In the genomic region with DNA sequence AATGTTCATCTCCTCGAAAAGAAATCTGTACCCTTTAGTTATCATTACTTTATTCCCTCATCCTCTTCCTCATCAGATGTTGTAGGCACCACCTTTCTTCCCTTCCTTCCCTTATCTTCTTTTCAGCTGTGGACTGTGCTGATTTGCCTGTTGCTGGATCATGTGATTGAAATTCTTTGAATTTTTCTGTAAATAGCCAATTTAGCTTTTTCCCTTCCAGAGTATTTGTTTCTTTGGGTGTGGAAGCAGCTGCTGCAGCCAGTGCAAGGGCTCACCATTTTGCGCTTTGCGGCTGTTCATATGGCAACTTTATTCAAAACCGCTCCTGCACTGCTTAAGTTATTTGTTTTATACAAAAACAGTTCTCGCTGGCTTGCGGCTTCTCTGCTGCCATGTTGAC, we compare ENCODE assay signal across 20 cellular contexts.
DNase-seq lines count a peak whose midpoint lies in the region; ATAC-seq and TF ChIP-seq lines count a peak whose summit lies in the region.
"Had no signal": no experiment of that assay in that cellular context is flagged by ENCODE, and none has a peak within 500 bp of the region (broad histone marks: within the 10 kb centered on the region; RNA-seq: fewer than 3 reads in every experiment).

No MANE protein-coding gene starts in this region.

- H3K4me3 ChIP-seq in BLaER1 treated with 17β-estradiol and CSF1 and Interleukin-3, amounts not matched to agents 10 nM and 100 nM = no peak overlapping the region
- H3K4me3 ChIP-seq in HUES6 (ENCODE audit: low read depth, low read length) (no peak overlapping the region), mesodermal cell (ENCODE audit: extremely low read depth, insufficient read depth, low read length, poor library complexity, severe bottlenecking) (no peak overlapping the region)
- no peak overlapping the region for H3K4me3 ChIP-seq in CD8-positive, alpha-beta T cell (ENCODE audit: low read depth, low read length)
- H3K4me3 ChIP-seq: SJCRH30 had no signal

- no peaks in the 10 kb centered on the region for H3K27me3 ChIP-seq in BLaER1 treated with 17β-estradiol and CSF1 and Interleukin-3, amounts not matched to agents 10 nM and 100 nM
- no peaks in the 10 kb centered on the region for H3K27me3 ChIP-seq in HUES6 (ENCODE audit: control insufficient read depth, insufficient read depth, low read length)
- no peaks in the 10 kb centered on the region for H3K27me3 ChIP-seq in CD8-positive, alpha-beta T cell (ENCODE audit: insufficient read depth, low read length)
- H3K27me3 ChIP-seq: SJCRH30 had no signal

- peak overlapping the region in 6 of 11 experiments; percentile 37 to 80 (median 66); a peak in 11 of 22 replicates for H3K27ac ChIP-seq in BLaER1 treated with 17β-estradiol and CSF1 and Interleukin-3, amounts not matched to agents 10 nM and 100 nM
- H3K27ac ChIP-seq in HUES6 (ENCODE audit: low read depth, low read length) (peak overlapping the region; percentile 36; the same call in 1 of the 2 replicates), mesodermal cell (ENCODE audit: low read depth, low read length, severe bottlenecking) (peak overlapping the region; percentile 42)
- no peak overlapping the region for H3K27ac ChIP-seq in CD8-positive, alpha-beta T cell (ENCODE audit: low read depth, low read length)
- H3K27ac ChIP-seq: C4-2B, SJCRH30 had no signal

- H3K4me1 Mint-ChIP-seq in CD8-positive, alpha-beta T cell (ENCODE audit: low read depth) = no peaks in the 10 kb centered on the region
- peaks cover 51% of the 10 kb centered on the region for H3K4me1 Mint-ChIP-seq in glutamatergic neuron (ENCODE audit: low read depth, unreplicated experiment)
- H3K4me1 Mint-ChIP-seq: T-helper 17 cell had no signal

- peak overlapping the region in 3 of 11 experiments; percentile 11 to 67 (median 12); a peak in 4 of 22 replicates for H3K9ac ChIP-seq in BLaER1 treated with 17β-estradiol and CSF1 and Interleukin-3, amounts not matched to agents 10 nM and 100 nM
- H3K9ac ChIP-seq in HUES6 (ENCODE audit: low read length) = no peak overlapping the region

- 90 to 100% methylated on average over 3 to 4 of the region's 6 CpGs for WGBS in mesodermal cell (ENCODE audit: insufficient coverage in 2 of 2), 2 experiments

- no peaks in the 10 kb centered on the region for H3K27me3 Mint-ChIP-seq in CD8-positive, alpha-beta T cell (ENCODE audit: low read depth)
- peaks cover 9% of the 10 kb centered on the region for H3K27me3 Mint-ChIP-seq in glutamatergic neuron (ENCODE audit: unreplicated experiment)
- H3K27me3 Mint-ChIP-seq: T-helper 17 cell had no signal

- no peak for ATAC-seq in CD8-positive, alpha-beta T cell
- no peak for ATAC-seq in GM19035 (IDR thresholded peaks at IDR 0.05; ENCODE audit: unreplicated experiment)
- ATAC-seq: HepG2, Panc1, T-helper 17 cell had no signal

- POLR2A ChIA-PET in CD8-positive, alpha-beta T cell (lab: Charles Lee) = no interaction called here

- no peak overlapping the region for H3K27ac Mint-ChIP-seq in CD8-positive, alpha-beta T cell
- H3K27ac Mint-ChIP-seq in glutamatergic neuron (ENCODE audit: unreplicated experiment) = no peak overlapping the region
- H3K27ac Mint-ChIP-seq: T-helper 17 cell had no signal

- CTCF ChIA-PET in CD8-positive, alpha-beta T cell (lab: Charles Lee) = no interaction called here

- H3K9me3 Mint-ChIP-seq in CD8-positive, alpha-beta T cell = no peaks in the 10 kb centered on the region
- peaks cover 4% of the 10 kb centered on the region for H3K9me3 Mint-ChIP-seq in glutamatergic neuron (ENCODE audit: unreplicated experiment)

- H3K36me3 ChIP-seq in BLaER1 treated with 17β-estradiol and CSF1 and Interleukin-3, amounts not matched to agents 10 nM and 100 nM = peaks cover 0 to 11% (median 0%) of the 10 kb centered on the region in 11 experiments; a peak in 3 of 22 replicates
- H3K36me3 ChIP-seq in HUES6 (ENCODE audit: control insufficient read depth, insufficient read depth, low read length) (no peaks in the 10 kb centered on the region), mesodermal cell (ENCODE audit: control insufficient read depth, insufficient read depth, low read length) (no peaks in the 10 kb centered on the region)
- H3K36me3 ChIP-seq in CD8-positive, alpha-beta T cell (ENCODE audit: insufficient read depth, low read length) = no peaks in the 10 kb centered on the region
- H3K36me3 ChIP-seq: SJCRH30 had no signal

- peaks cover 32 to 81% (median 77%) of the 10 kb centered on the region in 10 experiments for H3K4me1 ChIP-seq in BLaER1 treated with 17β-estradiol and CSF1 and Interleukin-3, amounts not matched to agents 10 nM and 100 nM
- H3K4me1 ChIP-seq in HUES6 (ENCODE audit: control insufficient read depth, insufficient read depth, low read length) (peaks cover 17% of the 10 kb centered on the region; the same call in 1 of the 2 replicates), mesodermal cell (ENCODE audit: control insufficient read depth, insufficient read depth, low read length, poor library complexity, severe bottlenecking) (peaks cover 33% of the 10 kb centered on the region)
- no peaks in the 10 kb centered on the region for H3K4me1 ChIP-seq in CD8-positive, alpha-beta T cell (ENCODE audit: insufficient read depth, low read length)

- peak overlapping the region; percentile 36 to 80 (median 71); a peak in 21 of 22 replicates for H3K4me2 ChIP-seq in BLaER1 treated with 17β-estradiol and CSF1 and Interleukin-3, amounts not matched to agents 10 nM and 100 nM

- peaks cover 0 to 67% (median 28%) of the 10 kb centered on the region in 11 experiments; a peak in 11 of 22 replicates for H4K20me1 ChIP-seq in BLaER1 treated with 17β-estradiol and CSF1 and Interleukin-3, amounts not matched to agents 10 nM and 100 nM

- H3K4me3 Mint-ChIP-seq in CD8-positive, alpha-beta T cell = no peak overlapping the region
- no peak overlapping the region for H3K4me3 Mint-ChIP-seq in glutamatergic neuron (ENCODE audit: unreplicated experiment)
- H3K4me3 Mint-ChIP-seq: T-helper 17 cell had no signal

- TF ChIP-seq CTCF in CD8-positive, alpha-beta T cell (IDR thresholded peaks at IDR 0.05) = no peak
- TF ChIP-seq CTCF in glutamatergic neuron (IDR thresholded peaks at IDR 0.05; ENCODE audit: partially characterized antibody, unreplicated experiment) = no peak

- intact Hi-C loops in CD8-positive, alpha-beta T cell (cut with DNase I, micrococcal nuclease) = no loop called here

- H3K9me3 ChIP-seq in BLaER1 treated with 17β-estradiol and CSF1 and Interleukin-3, amounts not matched to agents 10 nM and 100 nM (replicated peaks in 1 of 11) = peaks cover 0 to 13% (median 0%) of the 10 kb centered on the region in 11 experiments; a peak in 7 of 22 replicates
- no peaks in the 10 kb centered on the region for H3K9me3 ChIP-seq in HUES6 (ENCODE audit: control insufficient read depth, insufficient read depth, low read depth, low read length)
- H3K9me3 ChIP-seq in mesodermal cell (ENCODE audit: control insufficient read depth, low read length) = no peaks in the 10 kb centered on the region
- H3K9me3 ChIP-seq in CD8-positive, alpha-beta T cell (ENCODE audit: low read length) = no peaks in the 10 kb centered on the region
- H3K9me3 ChIP-seq: SJCRH30 had no signal

- peak; percentile 47 for DNase-seq in astrocyte of the hippocampus (ENCODE audit: low read depth, low spot score)
- DNase-seq in CD8-positive, alpha-beta T cell = no peak
- no peak for DNase-seq in glutamatergic neuron
- DNase-seq in DMS79 treated with DMSO at 0.1 percent for 48 hours (lab: John Stamatoyannopoulos, UW) = no peak
- DNase-seq: DND-41, HCEC 1CT, KBM-7, NCI-H187, NCI-H2171 treated with DMSO at 0.1 percent for 48 hours, NCI-H446, NCI-H82, T-helper 17 cell had no signal

- H3K36me3 Mint-ChIP-seq in CD8-positive, alpha-beta T cell = no peaks in the 10 kb centered on the region
- H3K36me3 Mint-ChIP-seq in glutamatergic neuron (ENCODE audit: unreplicated experiment) = no peaks in the 10 kb centered on the region
